10 cellular contexts compared by ENCODE assay signal in genomic region chr4:76307670-76308014, GRCh38. TPM values are rescaled to one million over a fixed set of nuclear protein-coding genes. Genes with fewer than 3 reads are reported as not detected.
A peak's percentile ranks its signal among the peaks of the same experiment; 100 is the strongest.
DNase-seq lines count a peak whose midpoint lies in the region; ATAC-seq and TF ChIP-seq lines count a peak whose summit lies in the region.
"Had no signal": no experiment of that assay in that cellular context is flagged by ENCODE, and none has a peak within 500 bp of the region (broad histone marks: within the 10 kb centered on the region; RNA-seq: fewer than 3 reads in every experiment).

No MANE protein-coding gene starts in this region.

- peaks cover 82 to 90% of the 10 kb centered on the region in 2 experiments for H3K4me1 ChIP-seq in neutrophil (ENCODE audit: control insufficient read depth in 1 of 2, insufficient read depth in 1 of 2, low read depth in 1 of 2, low read length in 1 of 2)

- H3K27me3 Mint-ChIP-seq in CD14-positive monocyte (ENCODE audit: low read depth in 3 of 3) = peaks cover 0 to 1% (median 0%) of the 10 kb centered on the region in 3 donors

- DNase-seq in CD14-positive monocyte (ENCODE audit: low spot score) (no peak), RPMI7951 (ENCODE audit: low read depth) (peak; percentile 60), foreskin fibroblast (no peak), G401 (ENCODE audit: low spot score) (no peak), NCI-H1092 (lab: John Stamatoyannopoulos, UW) (no peak)
- DNase-seq: T-helper 9 cell had no signal

- peak overlapping the region; percentile 95 to 97 for H3K4me3 Mint-ChIP-seq in CD14-positive monocyte

- no peaks in the 10 kb centered on the region for H3K27me3 ChIP-seq in neutrophil

- no peak overlapping the region for H3K27ac Mint-ChIP-seq in CD14-positive monocyte

- in situ Hi-C loops in G401 (cut with HindIII; ENCODE audit: low sequenced_read_pairs) = no loop called here

- no peaks in the 10 kb centered on the region for H3K9me3 ChIP-seq in neutrophil

- peaks cover 38% of the 10 kb centered on the region for H3K4me1 Mint-ChIP-seq in CD14-positive monocyte

- ATAC-seq in GM18907 (IDR thresholded peaks at IDR 0.05; ENCODE audit: unreplicated experiment) (no peak), HG02642 (IDR thresholded peaks at IDR 0.05; ENCODE audit: poor library complexity, unreplicated experiment) (no peak)

- TF ChIP-seq CTCF in CD14-positive monocyte (IDR thresholded peaks at IDR 0.05) = no peak
- no peak for TF ChIP-seq CTCF in foreskin fibroblast (IDR thresholded peaks at IDR 0.05; ENCODE audit: low read depth, low read length)
- TF ChIP-seq CTCF in neutrophil (IDR thresholded peaks at IDR 0.05) = no peak

- peaks cover 16% of the 10 kb centered on the region for H3K36me3 ChIP-seq in neutrophil

- peak overlapping the region; percentile 91 for H3K27ac ChIP-seq in neutrophil

- H3K36me3 Mint-ChIP-seq in CD14-positive monocyte = peaks cover 21 to 23% of the 10 kb centered on the region in 2 donors

- H3K9me3 Mint-ChIP-seq in CD14-positive monocyte = no peaks in the 10 kb centered on the region

- H3K4me3 ChIP-seq in foreskin fibroblast (ENCODE audit: low read depth in 1 of 2, low read length in 2 of 2) = peak overlapping the region; percentile 78 to 88
- H3K4me3 ChIP-seq in neutrophil (ENCODE audit: low read depth in 1 of 2, low read length in 1 of 2) = peak overlapping the region; percentile 71 to 78

- intact Hi-C loops in CD14-positive monocyte (cut with micrococcal nuclease) = loop anchor here (5.0 to 10.0 kb wide), 2 partner anchors 55 to 93 kb away; partner anchors contain the start of genes FAM47E (in 1 of the 2) and SCARB2 (in 1 of the 2)

RNA-seq across cellular contexts. Expression of gene STBD1, which starts 1.1 kb away (rescaled TPM):
- 1 to 10 TPM; 1.2 to 1.5 TPM for polyA plus RNA-seq in CD14-positive monocyte
- total RNA-seq in RPMI7951 (2014; rRNA removed; shearing (Covaris generic)) = 10.1 and 12.0 TPM in 2 replicates
- total RNA-seq in G401 (2014; rRNA removed; shearing (Covaris generic)) = 0.25 and 0.92 TPM in 2 replicates

RNA-seq across cellular contexts. Expression of gene FAM47E, which starts 56.1 kb away (rescaled TPM):
- polyA plus RNA-seq in CD14-positive monocyte = not detected
- 0.20 and 1.4 TPM in 2 replicates for total RNA-seq in RPMI7951 (2014; rRNA removed; shearing (Covaris generic))
- 0.37 and 2.8 TPM in 2 replicates for total RNA-seq in G401 (2014; rRNA removed; shearing (Covaris generic))
- polyA plus RNA-seq: endothelial cell of umbilical vein had no signal
